ENCODE assay signal across 26 cellular contexts in the genomic region with DNA sequence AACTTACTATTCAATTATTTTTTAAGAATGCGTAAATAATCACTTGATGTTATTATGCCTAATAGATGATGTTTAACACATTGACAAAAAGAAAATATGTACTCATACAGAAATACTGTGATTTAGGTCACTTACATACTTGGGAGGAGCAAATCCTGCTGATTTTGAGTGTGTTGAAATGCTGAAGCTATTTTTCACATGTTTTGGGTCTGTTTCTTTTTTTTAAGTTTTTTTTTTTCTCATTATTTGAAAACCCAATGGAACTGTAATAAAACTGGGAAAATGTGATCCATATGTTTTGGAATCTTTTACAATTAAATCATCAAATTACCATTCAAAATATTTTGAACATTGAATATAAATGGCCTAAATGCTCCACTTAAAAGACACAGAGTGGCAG.
"Had no signal": no experiment of that assay in that cellular context is flagged by ENCODE, and none has a peak within 500 bp of the region (broad histone marks: within the 10 kb centered on the region; RNA-seq: fewer than 3 reads in every experiment).

No MANE protein-coding gene starts in this region.

- H3K36me3 ChIP-seq: esophagus muscularis mucosa, gastroesophageal sphincter, heart left ventricle, neutrophil, pancreas, right lobe of liver, tibial artery, upper lobe of left lung had no signal

- H3K4me1 ChIP-seq: esophagus muscularis mucosa, foreskin keratinocyte, gastroesophageal sphincter, heart left ventricle, pancreas, right lobe of liver, testis, upper lobe of left lung had no signal

- FAIRE-seq: colon, endothelial cell of umbilical vein, kidney, pancreas, urothelium cell line had no signal

- H3K9me3 ChIP-seq: esophagus muscularis mucosa, gastroesophageal sphincter, mucosa of descending colon, neutrophil, pancreas, right lobe of liver, testis, tibial artery, upper lobe of left lung had no signal

- H3K4me3 ChIP-seq: esophagus muscularis mucosa, gastroesophageal sphincter, heart left ventricle, hepatocyte, lung, mucosa of descending colon, pancreas, right lobe of liver, smooth muscle cell, testis, tibial artery, upper lobe of left lung had no signal

- H3K27me3 ChIP-seq: esophagus muscularis mucosa, foreskin keratinocyte, gastroesophageal sphincter, heart left ventricle, hepatocyte, neutrophil, pancreas, right lobe of liver, testis, tibial artery, upper lobe of left lung had no signal

- DNase-seq: effector CD8-positive, alpha-beta T cell; endodermal cell; foreskin keratinocyte; heart left ventricle; kidney; mucosa of descending colon; naive B cell; pancreas; right lobe of liver; stimulated activated CD4-positive, alpha-beta T cell treated with anti-CD3 and anti-CD28 coated beads, Interleukin-12 subunit alpha, Interleukin-12 subunit beta, amount 100 ng/mL, for 4 hours; stimulated activated CD4-positive, alpha-beta T cell treated with anti-CD3 and anti-CD28 coated beads, Interleukin-2, amount 100 ng/mL, for 24 hours; stimulated activated CD4-positive, alpha-beta T cell treated with anti-CD3 and anti-CD28 coated beads, Interleukin-4, amount 100 ng/mL, for 4 hours; stimulated activated naive CD8-positive, alpha-beta T cell treated with anti-CD3 and anti-CD28 coated beads, Interleukin-15, Interleukin-2, amounts not matched to agents 100 U/mL and 50 U/mL, for 24 hours; substantia nigra; testis; tibial artery; upper lobe of left lung had no signal

- H3K27ac ChIP-seq: esophagus muscularis mucosa, foreskin keratinocyte, gastroesophageal sphincter, heart left ventricle, hepatocyte, neutrophil, pancreas, right lobe of liver, testis, tibial artery, upper lobe of left lung had no signal
